Comparison of ENCODE assay signal across 14 cellular contexts in the genomic region with DNA sequence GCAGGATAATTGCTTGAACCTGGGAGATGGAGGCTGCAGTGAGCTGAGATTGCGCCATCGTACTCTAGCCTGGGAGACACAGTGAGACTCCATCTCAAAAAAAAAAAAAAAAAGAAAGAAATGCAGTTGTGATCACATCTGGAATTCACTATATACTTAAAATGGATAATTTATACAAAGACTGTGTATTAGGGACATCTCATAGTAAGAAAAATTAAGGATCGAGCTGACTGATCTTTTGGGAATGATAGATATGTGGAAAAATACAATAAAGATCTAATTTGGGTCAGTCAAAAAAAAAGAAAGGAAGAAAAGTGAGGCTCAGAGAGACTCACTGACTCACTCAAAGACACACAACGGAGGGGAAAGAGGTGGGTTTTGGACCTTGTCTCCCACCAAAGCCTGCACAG.
DNase-seq lines count a peak whose midpoint lies in the region; ATAC-seq, FAIRE-seq and TF ChIP-seq lines count a peak whose summit lies in the region.
"Had no signal": no experiment of that assay in that cellular context is flagged by ENCODE, and none has a peak within 500 bp of the region (broad histone marks: within the 10 kb centered on the region; RNA-seq: fewer than 3 reads in every experiment).

No MANE protein-coding gene starts in this region.

- H3K4me3 ChIP-seq in adipocyte (ENCODE audit: low read length): no peak overlapping the region
- H3K4me3 ChIP-seq in fibroblast of lung (replicated peaks in 1 of 4; ENCODE audit: control extremely low read depth in 1 of 4, insufficient read depth in 1 of 4, low read depth in 3 of 4, low read length in 4 of 4): no peak overlapping the region
- H3K4me3 ChIP-seq in skeletal muscle satellite cell (ENCODE audit: low read length): peak overlapping the region; percentile 19
- H3K4me3 ChIP-seq in Peyer's patch: no peak overlapping the region
- no peak overlapping the region for H3K4me3 ChIP-seq in kidney (ENCODE audit: low read length in 2 of 2)

- H3K36me3 ChIP-seq in adipocyte (ENCODE audit: control insufficient read depth, insufficient read depth, low read length, severe bottlenecking) (no peaks in the 10 kb centered on the region), fibroblast of lung (ENCODE audit: control insufficient read depth, insufficient read depth, low read length) (peaks cover 15% of the 10 kb centered on the region), skeletal muscle satellite cell (ENCODE audit: insufficient read depth, low read length) (peaks cover 62% of the 10 kb centered on the region), Peyer's patch (no peaks in the 10 kb centered on the region), kidney (ENCODE audit: control insufficient read depth in 1 of 2, insufficient read depth in 2 of 2, low read length in 2 of 2) (no peaks in the 10 kb centered on the region)

- H3K4me2 ChIP-seq in fibroblast of lung (ENCODE audit: extremely low read depth, insufficient read depth, low read length): peak overlapping the region; percentile 85
- peak overlapping the region; percentile 76 for H3K4me2 ChIP-seq in skeletal muscle satellite cell (ENCODE audit: low read length)

- H3K4me1 ChIP-seq in adipocyte (ENCODE audit: control insufficient read depth, insufficient read depth, low read length): peaks cover 74% of the 10 kb centered on the region
- H3K4me1 ChIP-seq in fibroblast of lung (ENCODE audit: control insufficient read depth, extremely low read depth, insufficient read depth, low read length): peaks cover 81% of the 10 kb centered on the region
- H3K4me1 ChIP-seq in skeletal muscle satellite cell (ENCODE audit: control insufficient read depth, insufficient read depth, low read length): peaks cover 98% of the 10 kb centered on the region
- H3K4me1 ChIP-seq in Peyer's patch: peaks cover 0 to 61% (median 0%) of the 10 kb centered on the region in 4 donors
- H3K4me1 ChIP-seq in kidney (ENCODE audit: control insufficient read depth in 1 of 2, insufficient read depth in 1 of 2, low read depth in 1 of 2, low read length in 2 of 2): peaks cover 4 to 52% of the 10 kb centered on the region in 2 donors

- no peak for TF ChIP-seq POLR2A in Peyer's patch (IDR thresholded peaks at IDR 0.05)

- TF ChIP-seq CTCF in fibroblast of lung (conservative IDR thresholded peaks at IDR 0.05 in 1 of 2, IDR thresholded peaks at IDR 0.05 in 1 of 2; ENCODE audit: low read depth in 1 of 2, low read length in 2 of 2) (no peak), Peyer's patch (IDR thresholded peaks at IDR 0.05) (no peak), kidney (IDR thresholded peaks at IDR 0.05; ENCODE audit: borderline replicate concordance, extremely low read depth, insufficient read depth) (no peak)

- peak overlapping the region; percentile 58 for H3K9ac ChIP-seq in adipocyte (ENCODE audit: low read length)
- peak overlapping the region; percentile 10 for H3K9ac ChIP-seq in fibroblast of lung (ENCODE audit: insufficient read depth, low read length)
- peak overlapping the region; percentile 80 for H3K9ac ChIP-seq in skeletal muscle satellite cell (ENCODE audit: low read depth, low read length)
- no peak overlapping the region for H3K9ac ChIP-seq in kidney (ENCODE audit: low read length in 2 of 2)

- ATAC-seq in HG02970 (IDR thresholded peaks at IDR 0.05; ENCODE audit: low FRiP score, unreplicated experiment): no peak

- peaks cover 94% of the 10 kb centered on the region for H3K79me2 ChIP-seq in fibroblast of lung (ENCODE audit: control insufficient read depth, insufficient read depth, low read length)

- H2AFZ ChIP-seq in fibroblast of lung (ENCODE audit: low read length): no peak overlapping the region

- H4K20me1 ChIP-seq in fibroblast of lung (ENCODE audit: control insufficient read depth, extremely low read depth, insufficient read depth, low read length): peaks cover 3% of the 10 kb centered on the region

- DNase-seq in EH (ENCODE audit: low read depth) (peak; percentile 91), adipocyte (ENCODE audit: low read depth) (peak; percentile 83), fibroblast of lung (ENCODE audit: low read depth in 2 of 2) (peak; percentile 60 to 69), Peyer's patch (no peak), kidney (no peak), GOT3 (lab: John Stamatoyannopoulos, UW) (no peak)
- DNase-seq: activated CD4-positive, alpha-beta T cell treated with anti-CD3 and anti-CD28 coated beads, Interleukin-2, amount 10 ng/mL, durations not matched to agents 24 days and 14 days; activated gamma-delta T cell; CD4-positive, CD25-positive, alpha-beta regulatory T cell; NCI-H2081; nucleus accumbens; stimulated activated CD4-positive, alpha-beta T cell treated with anti-CD3 and anti-CD28 coated beads, Interleukin-1b, Interleukin-23, amount 100 ng/mL, for 48 hours had no signal

- no peak for FAIRE-seq in kidney (lab: Jason Lieb, UNC)

- H3K9me3 ChIP-seq in adipocyte (ENCODE audit: control insufficient read depth, low read length) (no peaks in the 10 kb centered on the region), fibroblast of lung (ENCODE audit: control insufficient read depth, insufficient read depth, low read depth, low read length) (no peaks in the 10 kb centered on the region), skeletal muscle satellite cell (replicated peaks; ENCODE audit: low read length) (no peaks in the 10 kb centered on the region), Peyer's patch (no peaks in the 10 kb centered on the region), kidney (ENCODE audit: control insufficient read depth in 1 of 2, low read length in 2 of 2) (no peaks in the 10 kb centered on the region)

- H3K27ac ChIP-seq in fibroblast of lung (ENCODE audit: insufficient read depth, low read length) (peak overlapping the region; percentile 92), Peyer's patch (peak overlapping the region in 2 of 4 donors; percentile 43 to 61), kidney (ENCODE audit: low read depth in 2 of 2, low read length in 2 of 2) (peak overlapping the region in 1 of 2 donors; percentile 63)

- H3K27me3 ChIP-seq in adipocyte (replicated peaks; ENCODE audit: control insufficient read depth, insufficient read depth, low read length): no peaks in the 10 kb centered on the region
- no peaks in the 10 kb centered on the region for H3K27me3 ChIP-seq in fibroblast of lung (ENCODE audit: control insufficient read depth, insufficient read depth, low read length)
- no peaks in the 10 kb centered on the region for H3K27me3 ChIP-seq in skeletal muscle satellite cell (ENCODE audit: control insufficient read depth, insufficient read depth, low read length)
- no peaks in the 10 kb centered on the region for H3K27me3 ChIP-seq in Peyer's patch

- intact Hi-C loops in kidney (cut with DNase I): no loop called here

Comparison
In these comparisons a context has a peak if more than half of its experiments do, and no peak if none do; other contexts are left out.
1. DNase-seq: peak in EH (single experiment), adipocyte (single experiment) and fibroblast of lung (2 of 2); none in Peyer's patch (0 of 3), kidney (single experiment) and GOT3 (single experiment).
2. H3K9ac ChIP-seq: peak in adipocyte (single experiment), fibroblast of lung (single experiment) and skeletal muscle satellite cell (single experiment); none in kidney (0 of 2).